8 cellular contexts compared by ENCODE assay signal in the genomic region with DNA sequence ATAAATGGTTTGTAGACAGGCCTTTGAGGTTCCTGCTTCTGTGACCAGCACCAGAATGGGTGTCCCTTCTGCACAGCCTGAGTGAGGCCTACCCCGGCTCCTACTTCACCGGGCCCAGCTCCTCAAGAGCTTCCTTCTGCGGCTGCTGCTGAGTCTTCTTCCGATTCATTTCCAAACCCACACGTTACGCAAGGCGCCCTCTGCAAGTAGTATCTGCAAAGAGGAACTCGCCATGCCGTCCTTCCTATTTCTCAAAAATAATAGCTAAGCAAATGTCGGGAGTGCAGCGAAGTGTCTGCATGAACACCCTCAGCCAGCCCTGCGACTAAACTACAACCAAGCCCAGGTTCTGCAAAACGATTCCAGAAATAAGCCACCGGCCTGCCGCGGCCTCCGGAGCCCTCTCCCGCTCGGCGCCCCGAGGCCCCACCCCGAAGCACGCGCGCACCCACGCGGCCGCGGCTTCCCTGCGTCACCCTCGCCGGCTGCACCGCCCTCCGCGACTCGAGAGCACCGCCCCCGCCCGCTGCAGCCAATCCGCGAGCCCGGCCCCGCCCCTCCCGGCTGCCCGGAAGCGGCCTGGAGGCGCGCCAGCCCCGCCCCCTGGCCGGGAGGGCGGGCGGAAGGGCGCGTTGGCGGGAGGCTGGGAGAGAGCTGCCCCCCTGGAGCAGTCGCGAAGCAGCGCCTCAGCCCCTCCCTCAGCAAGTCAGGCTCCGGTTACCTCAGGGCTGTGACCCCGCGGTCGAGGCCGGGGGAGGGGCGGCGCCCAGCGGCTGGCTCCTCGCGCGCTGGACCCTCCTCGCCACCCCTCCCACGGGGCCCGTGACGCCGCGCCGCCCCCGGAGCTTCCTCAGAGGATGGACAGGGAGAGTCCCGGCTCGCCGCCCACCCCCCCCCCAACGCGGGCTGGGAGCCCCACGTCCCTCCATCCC. TPM values are rescaled to one million over a fixed set of nuclear protein-coding genes. Genes with fewer than 3 reads are reported as not detected.
DNase-seq lines count a peak whose midpoint lies in the region; ATAC-seq lines count a peak whose summit lies in the region.

No MANE protein-coding gene starts in this region.

- intact Hi-C loops in CD4-positive, alpha-beta memory T cell (cut with micrococcal nuclease): loop anchor here (1.0 kb wide), 2 partner anchors 9 to 88 kb away; a partner anchor contains a TSS

- H3K4me3 Mint-ChIP-seq in CD4-positive, alpha-beta memory T cell: peak overlapping the region; percentile 88 to 98 (median 96)
- H3K4me3 Mint-ChIP-seq in memory B cell: peak overlapping the region; percentile 97

- H3K4me1 Mint-ChIP-seq in CD4-positive, alpha-beta memory T cell: peaks cover 31 to 69% (median 49%) of the 10 kb centered on the region in 4 donors
- peaks cover 41% of the 10 kb centered on the region for H3K4me1 Mint-ChIP-seq in memory B cell

- peak overlapping the region; percentile 100 for H3K27ac ChIP-seq in CD4-positive, alpha-beta memory T cell (ENCODE audit: low read depth, low read length)

- peak; percentile 62 for ATAC-seq in GM19452 (IDR thresholded peaks at IDR 0.05; ENCODE audit: unreplicated experiment)
- ATAC-seq in HG03571 (IDR thresholded peaks at IDR 0.05; ENCODE audit: unreplicated experiment): peak; percentile 43
- peak; percentile 65 for ATAC-seq in memory B cell (ENCODE audit: low read depth)

- peak overlapping the region; percentile 95 to 100 (median 99) for H3K27ac Mint-ChIP-seq in CD4-positive, alpha-beta memory T cell
- H3K27ac Mint-ChIP-seq in memory B cell: peak overlapping the region; percentile 97

- H3K9me3 Mint-ChIP-seq in CD4-positive, alpha-beta memory T cell: peaks cover 0 to 10% (median 0%) of the 10 kb centered on the region in 8 donors
- H3K9me3 Mint-ChIP-seq in memory B cell: no peaks in the 10 kb centered on the region

- no peaks in the 10 kb centered on the region for H3K27me3 ChIP-seq in CD4-positive, alpha-beta memory T cell (ENCODE audit: insufficient read depth, low read length)

- peaks cover 60% of the 10 kb centered on the region for H3K4me1 ChIP-seq in CD4-positive, alpha-beta memory T cell (ENCODE audit: insufficient read depth, low read length)

- H3K9me3 ChIP-seq in CD4-positive, alpha-beta memory T cell (ENCODE audit: control insufficient read depth in 1 of 2, low read length in 2 of 2): no peaks in the 10 kb centered on the region

- H3K27me3 Mint-ChIP-seq in CD4-positive, alpha-beta memory T cell: peaks cover 0 to 1% of the 10 kb centered on the region in 2 donors
- no peaks in the 10 kb centered on the region for H3K27me3 Mint-ChIP-seq in memory B cell

- H3K36me3 Mint-ChIP-seq in CD4-positive, alpha-beta memory T cell: peaks cover 8 to 27% of the 10 kb centered on the region in 2 donors
- H3K36me3 Mint-ChIP-seq in memory B cell: peaks cover 8% of the 10 kb centered on the region

- CTCF ChIA-PET in CD4-positive, alpha-beta memory T cell (lab: Charles Lee; ENCODE audit: partially characterized antibody): interaction anchor here (1.0 to 5.0 kb wide), 3 partner anchors 11 to 54 kb away, joined by 3 to 40 read pairs (median 28); no protein-coding TSS in a partner anchor

- peak; percentile 95 to 99 (median 98) for DNase-seq in CD4-positive, alpha-beta memory T cell
- peak; percentile 83 for DNase-seq in NK-92 treated with Interleukin-12 subunit alpha and Interleukin-12 subunit beta, amount 100 ng/mL, for 24 hours (lab: John Stamatoyannopoulos, UW)
- peak; percentile 99 for DNase-seq in activated CD8-positive, alpha-beta memory T cell treated with anti-CD3 and anti-CD28 coated beads for 24 hours
- peak; percentile 96 for DNase-seq in effector CD4-positive, alpha-beta T cell
- peak; percentile 98 to 99 for DNase-seq in memory B cell (ENCODE audit: low spot score in 2 of 2)
- DNase-seq in stimulated activated CD4-positive, alpha-beta T cell treated with anti-CD3 and anti-CD28 coated beads, TNF-alpha, amount 100 ng/mL, for 4 hours (ENCODE audit: low read depth in 3 of 3): peak; percentile 96 to 99 (median 97)

- peak overlapping the region; percentile 38 to 91 for H3K4me3 ChIP-seq in CD4-positive, alpha-beta memory T cell (ENCODE audit: low read length in 2 of 2)

- H3K36me3 ChIP-seq in CD4-positive, alpha-beta memory T cell (ENCODE audit: insufficient read depth, low read length): no peaks in the 10 kb centered on the region

- POLR2A ChIA-PET in CD4-positive, alpha-beta memory T cell (lab: Charles Lee; ENCODE audit: partially characterized antibody): interaction anchor here (0.8 to 5.1 kb wide), 16 partner anchors 10 to 876 kb away, joined by 3 to 146 read pairs (median 7); a partner anchor contains a TSS

RNA-seq across cellular contexts. Expression of a gene that starts 8.3 kb away (rescaled TPM):
- 10 to 100 TPM; 45.0 to 50.7 TPM for total RNA-seq in CD4-positive, alpha-beta memory T cell
- polyA plus RNA-seq in CD4-positive, alpha-beta memory T cell: 1 to 10 TPM in 1 of 2 donors, under 1 TPM in 1; 0.29 to 1.4 TPM

RNA-seq across cellular contexts. Expression of a gene that starts 55.2 kb away (rescaled TPM):
- 100 to 1,000 TPM; 133 to 137 TPM for total RNA-seq in CD4-positive, alpha-beta memory T cell
- polyA plus RNA-seq in CD4-positive, alpha-beta memory T cell: 10 to 100 TPM in 1 of 2 donors, 1 to 10 TPM in 1; 6.2 to 15.8 TPM

RNA-seq across cellular contexts. Expression of a gene that starts 56.3 kb away (rescaled TPM):
- 10 to 100 TPM; 22.6 to 31.7 TPM for total RNA-seq in CD4-positive, alpha-beta memory T cell
- polyA plus RNA-seq in CD4-positive, alpha-beta memory T cell: 10 to 100 TPM; 14.3 to 22.2 TPM

Comparison
In these comparisons a context has a peak if more than half of its experiments do, and no peak if none do; other contexts are left out.
1. Peak in every context shown above with its lines: DNase-seq, ATAC-seq, H3K4me3 ChIP-seq and H3K27ac ChIP-seq.